In genomic region chr17:41920580-41920955, GRCh38 we compare ENCODE assay signal across 20 cellular contexts. TPM values are rescaled to one million over a fixed set of nuclear protein-coding genes. Genes with fewer than 3 reads are reported as not detected.
DNase-seq lines count a peak whose midpoint lies in the region; ATAC-seq, FAIRE-seq and TF ChIP-seq lines count a peak whose summit lies in the region.
"Had no signal": no experiment of that assay in that cellular context is flagged by ENCODE, and none has a peak within 500 bp of the region (broad histone marks: within the 10 kb centered on the region; RNA-seq: fewer than 3 reads in every experiment).

No MANE protein-coding gene starts in this region.

- TF ChIP-seq CTCF in C4-2B (conservative IDR thresholded peaks at IDR 0.05), result no peak
- no peak for TF ChIP-seq CTCF in PC-9 (conservative IDR thresholded peaks at IDR 0.05)
- no peak for TF ChIP-seq CTCF in pancreas (IDR thresholded peaks at IDR 0.05)

- H3K79me1 ChIP-seq in trophoblast cell (ENCODE audit: low read length), result peaks cover 14% of the 10 kb centered on the region

- CTCF ChIA-PET in PC-9 (lab: Charles Lee), result interaction anchor here (0.6 kb wide), 1 partner anchor 24 kb away, joined by 5 read pairs; no protein-coding TSS in a partner anchor

- peaks cover 17% of the 10 kb centered on the region for H3F3A ChIP-seq in PC-9 (ENCODE audit: insufficient read depth, low read depth)

- no peak overlapping the region for H3K14ac ChIP-seq in trophoblast cell (ENCODE audit: low read length)

- DNase-seq in PC-9, result no peak
- DNase-seq in trophoblast cell, result peak; percentile 88 to 94
- no peak for DNase-seq in RCC 7860 (ENCODE audit: low spot score)
- DNase-seq in GM19238 (ENCODE audit: insufficient read length, low spot score), result no peak
- DNase-seq in pancreas, result no peak
- DNase-seq: CD4-positive, CD25-positive, alpha-beta regulatory T cell; COR-L47; DMS153; GDM1; H7; MM.1S; NCI-H1092; NCI-H146; NCI-H2081; NCI-H510A; NCI-H774; T-helper 1 cell had no signal

- peak overlapping the region; percentile 98 for H3K27ac ChIP-seq in C4-2B
- peak overlapping the region; percentile 80; the same call in 1 of the 2 replicates for H3K27ac ChIP-seq in PC-9
- no peak overlapping the region for H3K27ac ChIP-seq in iPS-20b (ENCODE audit: low read length)
- H3K27ac ChIP-seq in trophoblast cell (ENCODE audit: low read depth, low read length), result no peak overlapping the region
- H3K27ac ChIP-seq in pancreas, result no peak overlapping the region

- no peak overlapping the region for H2BK12ac ChIP-seq in trophoblast cell (ENCODE audit: low read length)

- H3K36me3 ChIP-seq in PC-9 (ENCODE audit: low read depth) (no peaks in the 10 kb centered on the region), iPS-20b (ENCODE audit: insufficient read depth, low read depth, low read length) (no peaks in the 10 kb centered on the region; the same call in 1 of the 2 replicates), trophoblast cell (ENCODE audit: control insufficient read depth in 1 of 2, insufficient read depth in 2 of 2, low read length in 2 of 2) (no peaks in the 10 kb centered on the region), pancreas (no peaks in the 10 kb centered on the region)

- no peak overlapping the region for H2BK120ac ChIP-seq in trophoblast cell (ENCODE audit: insufficient read depth, low read length, poor library complexity)

- H3K9ac ChIP-seq in iPS-20b (ENCODE audit: low read depth, low read length) (peak overlapping the region; percentile 80; the same call in 1 of the 2 replicates), trophoblast cell (ENCODE audit: low read length) (no peak overlapping the region)

- H3K4me3 ChIP-seq in PC-9, result no peak overlapping the region
- no peak overlapping the region for H3K4me3 ChIP-seq in iPS-20b (ENCODE audit: low read length)
- no peak overlapping the region for H3K4me3 ChIP-seq in trophoblast cell (ENCODE audit: low read depth, low read length)
- no peak overlapping the region for H3K4me3 ChIP-seq in pancreas

- no peak overlapping the region for H4K12ac ChIP-seq in trophoblast cell (ENCODE audit: low read depth, low read length)

- H3K9me3 ChIP-seq in PC-9 (ENCODE audit: insufficient read depth, low read depth) (no peaks in the 10 kb centered on the region), iPS-20b (ENCODE audit: insufficient read depth, low read depth, low read length) (no peaks in the 10 kb centered on the region), trophoblast cell (ENCODE audit: insufficient read depth, low read depth, low read length) (no peaks in the 10 kb centered on the region), pancreas (no peaks in the 10 kb centered on the region)

- H2AFZ ChIP-seq in PC-9, result no peak overlapping the region
- H2AFZ ChIP-seq in trophoblast cell (ENCODE audit: insufficient read depth, low read length, poor library complexity), result no peak overlapping the region

- no peak overlapping the region for H3K4ac ChIP-seq in trophoblast cell (ENCODE audit: low read depth, low read length)

- H3K79me2 ChIP-seq in PC-9 (ENCODE audit: low read depth) (peaks cover 32% of the 10 kb centered on the region), trophoblast cell (ENCODE audit: control insufficient read depth, insufficient read depth, low read length, poor library complexity) (peaks cover 21% of the 10 kb centered on the region)

- FAIRE-seq in RCC 7860 (lab: Jason Lieb, UNC) (no peak), pancreas (lab: Jason Lieb, UNC) (no peak)
- FAIRE-seq: GM19239 had no signal

- H4K20me1 ChIP-seq in PC-9 (ENCODE audit: insufficient read depth), result peaks cover 14% of the 10 kb centered on the region; the same call in 1 of the 2 replicates

- no peak overlapping the region for H3K18ac ChIP-seq in trophoblast cell (ENCODE audit: low read length)

- BruUV-seq in PC-9 (replicated peaks; lab: Mats Ljungman, UMichigan), result no TSS peak

- H3K9me2 ChIP-seq in PC-9 (ENCODE audit: insufficient read depth), result no peaks in the 10 kb centered on the region

- no peak overlapping the region for H2AK5ac ChIP-seq in trophoblast cell (ENCODE audit: low read length)

- intact Hi-C loops in PC-9 (cut with micrococcal nuclease; ENCODE audit: unreplicated experiment), result no loop called here
- intact Hi-C loops in pancreas (cut with DNase I), result no loop called here

- H3K4me2 ChIP-seq in PC-9, result peak overlapping the region; percentile 98; the same call in 1 of the 2 replicates
- H3K4me2 ChIP-seq in trophoblast cell (ENCODE audit: low read length), result no peak overlapping the region

- ATAC-seq in pancreas, result no peak

- H4K91ac ChIP-seq in trophoblast cell (ENCODE audit: low read depth, low read length), result no peak overlapping the region

- POLR2A ChIA-PET in PC-9 (lab: Charles Lee; ENCODE audit: unreplicated experiment), result no interaction called here

- H3K4me1 ChIP-seq in PC-9 (replicated peaks; ENCODE audit: insufficient read depth) (peaks cover 30% of the 10 kb centered on the region), iPS-20b (ENCODE audit: insufficient read depth, low read length) (peaks cover 19% of the 10 kb centered on the region; the same call in 1 of the 2 replicates), trophoblast cell (ENCODE audit: control insufficient read depth in 1 of 2, insufficient read depth in 2 of 2, low read length in 2 of 2) (peaks cover 9 to 18% of the 10 kb centered on the region in 2 experiments), pancreas (peaks cover 0 to 22% (median 6%) of the 10 kb centered on the region in 3 donors)

- no peak overlapping the region for H2BK5ac ChIP-seq in trophoblast cell (ENCODE audit: low read depth, low read length, poor library complexity)

- H3K27me3 ChIP-seq in PC-9 (ENCODE audit: insufficient read depth, low read depth) (no peaks in the 10 kb centered on the region), iPS-20b (ENCODE audit: insufficient read depth, low read length) (no peaks in the 10 kb centered on the region), trophoblast cell (ENCODE audit: insufficient read depth, low read length) (no peaks in the 10 kb centered on the region), pancreas (no peaks in the 10 kb centered on the region)

- no peak overlapping the region for H4K8ac ChIP-seq in trophoblast cell (ENCODE audit: low read depth, low read length)

- WGBS in trophoblast cell (ENCODE audit: extremely low coverage, insufficient coverage, insufficient read length), result no CpG with 5 or more reads among the region's 5 CpGs
- WGBS in pancreas, 2 donors, result 84 to 95% methylated on average over 5 of the region's 5 CpGs

- no peak overlapping the region for H3K23ac ChIP-seq in trophoblast cell (ENCODE audit: low read length)

RNA-seq across cellular contexts. Expression of gene ACLY, which starts 1.8 kb away (rescaled TPM):
- total RNA-seq in PC-9 (2021) (106 and 184 TPM in 2 replicates), pancreas (100 to 1,000 TPM in 1 of 6 donors, 10 to 100 TPM in 5; 38.6 to 101 (median 58.3) TPM)
- polyA plus RNA-seq in trophoblast cell (2013), result 147 TPM in 2 replicates
- polyA plus RNA-seq in pancreas, result 10 to 100 TPM; 22.0 to 68.7 TPM

RNA-seq across cellular contexts. Expression of gene ODAD4, which starts 9.8 kb away (rescaled TPM):
- total RNA-seq in PC-9 (2021) (3.0 and 4.0 TPM in 2 replicates), pancreas (under 1 TPM; 0.20 to 0.98 (median 0.57) TPM)
- 0.74 and 0.75 TPM in 2 replicates for polyA plus RNA-seq in trophoblast cell (2013)
- 1 to 10 TPM; 1.2 to 4.1 TPM for polyA plus RNA-seq in pancreas
- total RNA-seq: CD4-positive, CD25-positive, alpha-beta regulatory T cell had no signal

RNA-seq across cellular contexts. Expression of gene CNP, which starts 46.0 kb away (rescaled TPM):
- 60.6 and 64.7 TPM in 2 replicates for total RNA-seq in PC-9 (2021)
- 28.0 and 28.5 TPM in 2 replicates for polyA plus RNA-seq in trophoblast cell (2013)
- 10 to 100 TPM; 26.3 to 45.8 (median 32.1) TPM for total RNA-seq in pancreas
- 10 to 100 TPM; 26.4 to 34.4 TPM for polyA plus RNA-seq in pancreas

RNA-seq across cellular contexts. Expression of gene KLHL11, which starts 55.3 kb away (rescaled TPM):
- total RNA-seq in PC-9 (2021) (13.3 and 14.5 TPM in 2 replicates), pancreas (1 to 10 TPM; 4.3 to 7.8 (median 5.8) TPM)
- 5.1 and 5.2 TPM in 2 replicates for polyA plus RNA-seq in trophoblast cell (2013)
- polyA plus RNA-seq in pancreas, result under 1 TPM; 0.61 to 0.75 TPM

Comparison
In these comparisons a context has a peak if more than half of its experiments do, and no peak if none do; other contexts are left out.
1. H3K27ac ChIP-seq: peak in C4-2B (single experiment) and PC-9 (single experiment); none in iPS-20b (single experiment), trophoblast cell (single experiment) and pancreas (0 of 4).
2. DNase-seq: peak in trophoblast cell (2 of 2); none in PC-9 (0 of 2), RCC 7860 (single experiment), GM19238 (single experiment) and pancreas (0 of 6).